Comparison of ENCODE assay signal across 10 cellular contexts in the genomic region with DNA sequence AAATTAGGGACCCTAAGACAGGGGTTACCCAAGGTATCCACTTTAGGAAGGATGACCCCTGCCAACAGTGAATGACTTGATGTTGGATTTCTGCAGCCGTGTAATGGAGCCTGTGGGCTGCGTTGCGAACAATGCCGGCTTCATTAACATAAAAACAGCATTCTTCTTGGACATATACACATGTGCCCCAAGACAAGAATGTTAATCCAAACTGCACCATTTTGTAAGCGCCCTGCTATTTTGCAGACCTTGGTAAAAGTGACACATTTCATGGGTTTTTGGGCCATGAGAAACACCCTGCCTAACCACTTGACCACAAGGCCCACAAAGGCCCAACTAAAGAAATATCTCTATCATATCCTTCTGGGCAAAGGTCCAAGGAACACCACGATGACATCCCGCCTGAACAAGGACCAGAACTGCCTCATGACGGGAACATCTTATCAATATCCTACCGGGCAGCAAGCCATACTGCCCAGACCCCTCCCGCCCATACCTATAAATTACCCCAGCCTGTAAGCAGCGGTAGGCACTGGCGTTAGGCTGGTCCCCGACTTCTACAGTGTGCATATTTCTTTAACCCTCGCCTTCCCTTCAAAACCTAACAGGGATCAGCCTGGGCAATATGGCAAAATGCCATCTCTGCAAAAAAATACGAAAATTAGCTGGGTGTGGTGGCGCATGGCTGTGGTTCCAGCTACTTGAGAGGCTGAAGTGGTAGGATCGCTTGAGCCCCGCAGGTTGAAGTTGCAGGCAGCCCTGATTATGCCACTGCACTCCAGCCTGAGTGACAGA. TPM values are rescaled to one million over a fixed set of nuclear protein-coding genes. Genes with fewer than 3 reads are reported as not detected.
DNase-seq lines count a peak whose midpoint lies in the region; ATAC-seq and TF ChIP-seq lines count a peak whose summit lies in the region.
"Had no signal": no experiment of that assay in that cellular context is flagged by ENCODE, and none has a peak within 500 bp of the region (broad histone marks: within the 10 kb centered on the region; RNA-seq: fewer than 3 reads in every experiment).

No MANE protein-coding gene starts in this region.

- H3K27ac ChIP-seq in C4-2B (peak overlapping the region; percentile 24; the same call in 1 of the 2 replicates), epithelial cell of prostate (peak overlapping the region; percentile 51)

- DNase-seq in NCI-H2029 treated with DMSO at 0.1 percent for 48 hours (lab: John Stamatoyannopoulos, UW), result peak; percentile 33
- no peak for DNase-seq in epithelial cell of prostate (ENCODE audit: low read depth, low spot score)
- peak; percentile 28 for DNase-seq in mucosa of gallbladder (ENCODE audit: low spot score)
- DNase-seq in NK-92 (lab: John Stamatoyannopoulos, UW; ENCODE audit: unreplicated experiment), result no peak
- no peak for DNase-seq in SIG-M5 (lab: John Stamatoyannopoulos, UW)
- DNase-seq: C1 segment of cervical spinal cord, midbrain had no signal

- TF ChIP-seq CTCF in C4-2B (conservative IDR thresholded peaks at IDR 0.05), result no peak

- ATAC-seq in HG02763 (IDR thresholded peaks at IDR 0.05; ENCODE audit: unreplicated experiment), result no peak
- no peak for ATAC-seq in HG03159 (IDR thresholded peaks at IDR 0.05; ENCODE audit: unreplicated experiment)

RNA-seq across cellular contexts. Expression of a gene that starts 9.7 kb away (rescaled TPM):
- 0.95 TPM for total RNA-seq in mucosa of gallbladder

RNA-seq across cellular contexts. Expression of a gene that starts 50.3 kb away (rescaled TPM):
- 2.3 TPM for total RNA-seq in mucosa of gallbladder

Comparison
In these comparisons a context has a peak if more than half of its experiments do, and no peak if none do; other contexts are left out.
1. DNase-seq: peak in NCI-H2029 treated with DMSO at 0.1 percent for 48 hours (single experiment) and mucosa of gallbladder (single experiment); none in epithelial cell of prostate (single experiment), NK-92 (single experiment) and SIG-M5 (single experiment).